14 cellular contexts compared by ENCODE assay signal in genomic region chr3:78846688-78847087, GRCh38.
DNase-seq lines count a peak whose midpoint lies in the region; ATAC-seq and TF ChIP-seq lines count a peak whose summit lies in the region.
"Had no signal": no experiment of that assay in that cellular context is flagged by ENCODE, and none has a peak within 500 bp of the region (broad histone marks: within the 10 kb centered on the region; RNA-seq: fewer than 3 reads in every experiment).

No MANE protein-coding gene starts in this region.

- no peaks in the 10 kb centered on the region for H3K79me1 ChIP-seq in mesenchymal stem cell (replicated peaks; ENCODE audit: low read length, poor library complexity, severe bottlenecking)

- no peak overlapping the region for H4K91ac ChIP-seq in mesenchymal stem cell (ENCODE audit: low read length)

- H4K8ac ChIP-seq in mesenchymal stem cell (ENCODE audit: low read length): no peak overlapping the region

- no peak overlapping the region for H3K9ac ChIP-seq in mesenchymal stem cell (ENCODE audit: low read length)

- no peaks in the 10 kb centered on the region for H3K4me1 Mint-ChIP-seq in activated T-cell treated with anti-CD3 and anti-CD28 coated beads, Interleukin-2, amount 50 U/mL, for 24 hours (ENCODE audit: low read depth)

- H2BK120ac ChIP-seq in mesenchymal stem cell (ENCODE audit: low read depth, low read length): no peak overlapping the region

- H3K27me3 Mint-ChIP-seq in activated T-cell treated with anti-CD3 and anti-CD28 coated beads, Interleukin-2, amount 50 U/mL, for 24 hours: no peaks in the 10 kb centered on the region
- H3K27me3 Mint-ChIP-seq: CD4-positive, alpha-beta T cell had no signal

- DNase-seq in EH (ENCODE audit: low read depth) (peak; percentile 48), M059J (ENCODE audit: low read depth) (peak; percentile 47), cardiac fibroblast (ENCODE audit: low read depth in 2 of 2) (peak; percentile 30 to 65), mesenchymal stem cell (peak; percentile 56), GM19238 (ENCODE audit: insufficient read length, low spot score) (no peak), NCI-H1930 (lab: John Stamatoyannopoulos, UW) (no peak)
- no peak for DNase-seq in activated T-cell treated with anti-CD3 and anti-CD28 coated beads, Interleukin-2, amount 50 U/mL, for 24 hours
- DNase-seq: CD4-positive, alpha-beta T cell; NCI-H1105 treated with DMSO at 0.1 percent for 48 hours; NCI-H526; nucleus accumbens; spleen had no signal

- H3K4ac ChIP-seq in mesenchymal stem cell (ENCODE audit: low read depth in 1 of 2, low read length in 2 of 2): no peak overlapping the region

- H3K4me1 ChIP-seq in mesenchymal stem cell (ENCODE audit: control insufficient read depth, insufficient read depth, low read depth, low read length): no peaks in the 10 kb centered on the region
- H3K4me1 ChIP-seq: breast epithelium, spleen had no signal

- peak overlapping the region; percentile 47 for H3K27ac ChIP-seq in mesenchymal stem cell (ENCODE audit: low read length, poor library complexity, severe bottlenecking)
- H3K27ac ChIP-seq: breast epithelium, spleen had no signal

- no peak for TF ChIP-seq CTCF in cardiac fibroblast (IDR thresholded peaks at IDR 0.05; ENCODE audit: low read depth, low read length)

- no peak overlapping the region for H2BK5ac ChIP-seq in mesenchymal stem cell (ENCODE audit: low read depth, low read length, poor library complexity, severe bottlenecking)

- no peak overlapping the region for H2AFZ ChIP-seq in mesenchymal stem cell (ENCODE audit: low read depth, low read length)

- H3K4me3 ChIP-seq in cardiac fibroblast (replicated peaks in 1 of 2; ENCODE audit: low read depth in 2 of 2, low read length in 2 of 2) (no peak overlapping the region), mesenchymal stem cell (ENCODE audit: insufficient read depth in 1 of 2, low read depth in 1 of 2, low read length in 2 of 2) (no peak overlapping the region)
- H3K4me3 ChIP-seq: breast epithelium, spleen had no signal

- no peaks in the 10 kb centered on the region for H3K27me3 ChIP-seq in mesenchymal stem cell (ENCODE audit: control insufficient read depth in 1 of 2, insufficient read depth in 1 of 2, low read length in 2 of 2)
- H3K27me3 ChIP-seq: breast epithelium, spleen had no signal

- ATAC-seq in GM18858 (IDR thresholded peaks at IDR 0.05; ENCODE audit: unreplicated experiment): no peak

- no peak overlapping the region for H3K4me2 ChIP-seq in mesenchymal stem cell (ENCODE audit: low read length, poor library complexity, severe bottlenecking)

- H3K14ac ChIP-seq in mesenchymal stem cell (ENCODE audit: low read length in 2 of 2): no peak overlapping the region

- no peak overlapping the region for H3K27ac Mint-ChIP-seq in activated T-cell treated with anti-CD3 and anti-CD28 coated beads, Interleukin-2, amount 50 U/mL, for 24 hours
- H3K27ac Mint-ChIP-seq: CD4-positive, alpha-beta T cell had no signal

- no peak overlapping the region for H3K18ac ChIP-seq in mesenchymal stem cell (ENCODE audit: low read depth in 1 of 2, low read length in 2 of 2)

- H2BK15ac ChIP-seq in mesenchymal stem cell (ENCODE audit: low read depth, poor library complexity, severe bottlenecking): no peak overlapping the region

- no peak overlapping the region for H2BK12ac ChIP-seq in mesenchymal stem cell (ENCODE audit: low read length in 2 of 2)

- no peak overlapping the region for H3K4me3 Mint-ChIP-seq in activated T-cell treated with anti-CD3 and anti-CD28 coated beads, Interleukin-2, amount 50 U/mL, for 24 hours
- H3K4me3 Mint-ChIP-seq: CD4-positive, alpha-beta T cell had no signal

- H3K36me3 ChIP-seq in mesenchymal stem cell (ENCODE audit: control insufficient read depth in 1 of 2, insufficient read depth in 2 of 2, low read depth in 1 of 2, low read length in 2 of 2): no peaks in the 10 kb centered on the region
- H3K36me3 ChIP-seq: breast epithelium, spleen had no signal

- WGBS in mesenchymal stem cell: 3% methylated on average over 1 of the region's 3 CpGs

- H3K9me3 ChIP-seq in mesenchymal stem cell (ENCODE audit: control insufficient read depth, low read length): no peaks in the 10 kb centered on the region
- H3K9me3 ChIP-seq: breast epithelium, spleen had no signal

- peaks cover 2% of the 10 kb centered on the region for H3K9me3 Mint-ChIP-seq in activated T-cell treated with anti-CD3 and anti-CD28 coated beads, Interleukin-2, amount 50 U/mL, for 24 hours
- H3K9me3 Mint-ChIP-seq: CD4-positive, alpha-beta T cell had no signal

- no peaks in the 10 kb centered on the region for H3K36me3 Mint-ChIP-seq in activated T-cell treated with anti-CD3 and anti-CD28 coated beads, Interleukin-2, amount 50 U/mL, for 24 hours (ENCODE audit: low read depth)

- no peak overlapping the region for H3K23ac ChIP-seq in mesenchymal stem cell (ENCODE audit: low read length in 2 of 2)

- H2AK5ac ChIP-seq in mesenchymal stem cell (ENCODE audit: low read length, severe bottlenecking): no peak overlapping the region

Comparison
In these comparisons a context has a peak if more than half of its experiments do, and no peak if none do; other contexts are left out.
1. DNase-seq: peak in EH (single experiment), M059J (single experiment), cardiac fibroblast (2 of 2) and mesenchymal stem cell (single experiment); none in GM19238 (single experiment), NCI-H1930 (0 of 2) and activated T-cell treated with anti-CD3 and anti-CD28 coated beads, Interleukin-2, amount 50 U/mL, for 24 hours (single experiment).